33 cellular contexts compared by ENCODE assay signal in genomic region chr10:82750538-82750937, GRCh38.
"Had no signal": no experiment of that assay in that cellular context is flagged by ENCODE, and none has a peak within 500 bp of the region (broad histone marks: within the 10 kb centered on the region; RNA-seq: fewer than 3 reads in every experiment).

No MANE protein-coding gene starts in this region.

- FAIRE-seq: astrocyte, bronchial epithelial cell, colon had no signal

- H3K4me1 ChIP-seq: adrenal gland, ascending aorta, body of pancreas, breast epithelium had no signal

- H3K9me3 ChIP-seq: adrenal gland, ascending aorta, body of pancreas, breast epithelium had no signal

- H3K4me3 ChIP-seq: adrenal gland, ascending aorta, body of pancreas, breast epithelium, cardiac muscle cell had no signal

- H3K36me3 ChIP-seq: adrenal gland, ascending aorta, brain microvascular endothelial cell, breast epithelium, cardiac muscle cell had no signal

- H3K27ac ChIP-seq: adrenal gland, ascending aorta, body of pancreas, brain microvascular endothelial cell, breast epithelium, cardiac muscle cell had no signal

- ATAC-seq: activated naive CD4-positive, alpha-beta T cell treated with anti-CD3 and anti-CD28 coated beads, Interleukin-2, amount 50 U/mL, for 72 hours; activated naive CD8-positive, alpha-beta T cell treated with anti-CD3 and anti-CD28 coated beads, Interleukin-2, amount 50 U/mL, for 24 hours; activated T-cell treated with anti-CD3 and anti-CD28 coated beads, Interleukin-2, amount 50 U/mL, for 4 hours; activated T-cell treated with anti-CD3 and anti-CD28 coated beads, Interleukin-2, amount 50 U/mL, for 72 hours; activated T-helper 17 cell treated with anti-CD3 and anti-CD28 coated beads, Interleukin-2, amount 50 U/mL, for 72 hours; body of pancreas had no signal

- H3K27me3 ChIP-seq: adrenal gland, ascending aorta, body of pancreas, brain microvascular endothelial cell, breast epithelium, cardiac muscle cell had no signal

- DNase-seq: activated effector memory CD4-positive, alpha-beta T cell treated with anti-CD3 and anti-CD28 coated beads, Interleukin-2, amount 50 U/mL, for 16 hours; activated effector memory CD4-positive, alpha-beta T cell treated with Interleukin-2 at 50 U/mL for 16 hours; activated gamma-delta T cell; activated gamma-delta T cell treated with Interleukin-2 at 50 U/mL for 16 hours; activated naive CD4-positive, alpha-beta T cell; activated naive CD4-positive, alpha-beta T cell treated with anti-CD3 and anti-CD28 coated beads for 36 hours; activated naive CD4-positive, alpha-beta T cell treated with anti-CD3 and anti-CD28 coated beads, Interleukin-2, amount 10 ng/mL, durations not matched to agents 7 days and 5 days; activated naive CD4-positive, alpha-beta T cell treated with anti-CD3 and anti-CD28 coated beads, Interleukin-2, amount 50 U/mL, for 16 hours; activated naive CD4-positive, alpha-beta T cell treated with Interleukin-2 at 50 U/mL for 16 hours; activated naive CD8-positive, alpha-beta T cell treated with anti-CD3 and anti-CD28 coated beads for 36 hours; activated naive CD8-positive, alpha-beta T cell treated with anti-CD3 and anti-CD28 coated beads, Interleukin-2, amount 10 ng/mL, durations not matched to agents 7 days and 5 days; activated naive CD8-positive, alpha-beta T cell treated with anti-CD3 and anti-CD28 coated beads, Interleukin-2, amount 50 U/mL, for 24 hours; activated T-cell treated with anti-CD3 and anti-CD28 coated beads, Interleukin-2, amount 50 U/mL, for 4 hours; activated T-cell treated with anti-CD3 and anti-CD28 coated beads, Interleukin-2, amount 50 U/mL, for 48 hours; activated T-cell treated with anti-CD3 and anti-CD28 coated beads, Interleukin-2, amount 50 U/mL, for 72 hours; adrenal gland; amniotic stem cell; amygdala; anterior cingulate cortex; aorta; body of pancreas; brain microvascular endothelial cell; caudate nucleus; central memory CD4-positive, alpha-beta T cell; cerebellar nuclear complex had no signal
